Comparison of ENCODE assay signal across 11 cellular contexts in the genomic region with DNA sequence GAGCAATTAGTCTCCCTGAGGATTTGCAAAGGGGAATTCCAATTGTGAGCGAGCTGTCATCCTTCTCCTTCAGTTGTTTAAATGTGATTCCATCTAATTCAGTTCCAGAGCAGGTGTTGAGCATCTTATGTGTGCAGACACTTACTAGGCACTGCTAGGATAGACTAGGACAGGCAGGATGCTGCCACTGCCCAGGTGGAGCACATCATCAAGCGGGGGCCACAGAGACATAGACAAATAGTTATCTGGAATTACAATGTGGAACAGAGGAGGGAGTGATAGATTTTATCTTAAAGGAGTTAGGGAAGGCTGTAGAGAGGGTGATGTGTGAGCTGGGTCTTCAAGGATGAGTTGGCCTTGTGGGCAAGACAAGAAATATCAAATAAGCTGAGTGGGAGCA. TPM values are rescaled to one million over a fixed set of nuclear protein-coding genes. Genes with fewer than 3 reads are reported as not detected.
DNase-seq lines count a peak whose midpoint lies in the region; ATAC-seq and TF ChIP-seq lines count a peak whose summit lies in the region.
"Had no signal": no experiment of that assay in that cellular context is flagged by ENCODE, and none has a peak within 500 bp of the region (broad histone marks: within the 10 kb centered on the region; RNA-seq: fewer than 3 reads in every experiment).

No MANE protein-coding gene starts in this region.

- H3K9ac ChIP-seq in SK-N-SH, result no peak overlapping the region

- H3K9me3 Mint-ChIP-seq in activated T-cell treated with anti-CD3 and anti-CD28 coated beads, Interleukin-2, amount 50 U/mL, for 4 hours, result no peaks in the 10 kb centered on the region
- no peaks in the 10 kb centered on the region for H3K9me3 Mint-ChIP-seq in T-cell
- H3K9me3 Mint-ChIP-seq in effector memory CD8-positive, alpha-beta T cell, result no peaks in the 10 kb centered on the region
- H3K9me3 Mint-ChIP-seq in stimulated activated effector memory CD8-positive, alpha-beta T cell treated with anti-CD3 and anti-CD28 coated beads, Interleukin-12 subunit alpha, Interleukin-12 subunit beta, amount 100 ng/mL, for 72 hours, result no peaks in the 10 kb centered on the region

- peaks cover 0 to 10% of the 10 kb centered on the region in 2 experiments; a peak in 1 of 4 replicates for H3K4me1 ChIP-seq in SK-N-SH (ENCODE audit: control insufficient read depth in 1 of 2, insufficient read depth in 2 of 2, low read depth in 1 of 2, low read length in 1 of 2)

- H3K9me2 ChIP-seq in SK-N-SH, result no peaks in the 10 kb centered on the region

- H2AFZ ChIP-seq in SK-N-SH (ENCODE audit: low read depth), result no peak overlapping the region

- DNase-seq in activated T-cell treated with anti-CD3 and anti-CD28 coated beads, Interleukin-2, amount 50 U/mL, for 4 hours, result no peak
- DNase-seq in activated T-cell treated with anti-CD3 and anti-CD28 coated beads for 4 hours (no peak), T-cell (no peak), NCI-H510A treated with DMSO at 0.1 percent for 48 hours (lab: John Stamatoyannopoulos, UW) (no peak), SK-N-SH (no peak), NCI-H187 (lab: John Stamatoyannopoulos, UW) (no peak)
- no peak for DNase-seq in effector memory CD8-positive, alpha-beta T cell
- peak in 1 of 2 donors; percentile 71 for DNase-seq in stimulated activated effector memory CD8-positive, alpha-beta T cell treated with anti-CD3 and anti-CD28 coated beads, Interleukin-12 subunit alpha, Interleukin-12 subunit beta, amount 100 ng/mL, for 72 hours (ENCODE audit: low spot score in 2 of 2)
- DNase-seq: DMS79 treated with DMSO at 0.1 percent for 48 hours had no signal

- H3K36me3 ChIP-seq in SK-N-SH (replicated peaks in 1 of 2; ENCODE audit: control insufficient read depth in 1 of 2, insufficient read depth in 2 of 2, low read length in 1 of 2), result no peaks in the 10 kb centered on the region
- H3K36me3 ChIP-seq: brain microvascular endothelial cell, Peyer's patch had no signal

- WGBS in SK-N-SH (ENCODE audit: low lambda C conversion rate), result 39% methylated on average over 2 of the region's 2 CpGs

- H3K27me3 ChIP-seq in SK-N-SH (ENCODE audit: insufficient read depth), result no peaks in the 10 kb centered on the region
- H3K27me3 ChIP-seq: brain microvascular endothelial cell, Peyer's patch had no signal

- peak overlapping the region; percentile 88 to 90 for H3K27ac Mint-ChIP-seq in T-cell
- peak overlapping the region; percentile 92 to 97 for H3K27ac Mint-ChIP-seq in effector memory CD8-positive, alpha-beta T cell
- peak overlapping the region; percentile 92 for H3K27ac Mint-ChIP-seq in stimulated activated effector memory CD8-positive, alpha-beta T cell treated with anti-CD3 and anti-CD28 coated beads, Interleukin-12 subunit alpha, Interleukin-12 subunit beta, amount 100 ng/mL, for 72 hours

- H3K9me3 ChIP-seq in SK-N-SH, result no peaks in the 10 kb centered on the region
- H3K9me3 ChIP-seq: Peyer's patch had no signal

- no peak for TF ChIP-seq RAD21 in SK-N-SH (IDR thresholded peaks at IDR 0.05; ENCODE audit: low read length)

- H3K4me3 ChIP-seq in SK-N-SH (ENCODE audit: low read depth in 2 of 2, low read length in 1 of 2), result no peak overlapping the region
- H3K4me3 ChIP-seq: Peyer's patch had no signal

- peak; percentile 2 to 5 for ATAC-seq in activated T-cell treated with anti-CD3 and anti-CD28 coated beads, Interleukin-2, amount 50 U/mL, for 4 hours
- ATAC-seq in T-cell (replicated peaks in 1 of 4), result peak in 1 of 4 experiments; percentile 13
- ATAC-seq in effector memory CD8-positive, alpha-beta T cell (replicated peaks), result no peak
- peak; percentile 35 for ATAC-seq in stimulated activated effector memory CD8-positive, alpha-beta T cell treated with anti-CD3 and anti-CD28 coated beads, Interleukin-12 subunit alpha, Interleukin-12 subunit beta, amount 100 ng/mL, for 72 hours

- H3K4me1 Mint-ChIP-seq in activated T-cell treated with anti-CD3 and anti-CD28 coated beads, Interleukin-2, amount 50 U/mL, for 4 hours (ENCODE audit: low read depth), result peaks cover 85% of the 10 kb centered on the region
- H3K4me1 Mint-ChIP-seq in T-cell, result peaks cover 56 to 94% (median 88%) of the 10 kb centered on the region in 3 donors
- peaks cover 69 to 88% of the 10 kb centered on the region in 2 donors for H3K4me1 Mint-ChIP-seq in effector memory CD8-positive, alpha-beta T cell (ENCODE audit: low read depth in 2 of 2)
- peaks cover 96% of the 10 kb centered on the region for H3K4me1 Mint-ChIP-seq in stimulated activated effector memory CD8-positive, alpha-beta T cell treated with anti-CD3 and anti-CD28 coated beads, Interleukin-12 subunit alpha, Interleukin-12 subunit beta, amount 100 ng/mL, for 72 hours

- H3K4me3 Mint-ChIP-seq in activated T-cell treated with anti-CD3 and anti-CD28 coated beads, Interleukin-2, amount 50 U/mL, for 4 hours, result peak overlapping the region; percentile 31
- H3K4me3 Mint-ChIP-seq in T-cell, result peak overlapping the region in 2 of 3 donors; percentile 6 to 53
- peak overlapping the region; percentile 66 to 71 for H3K4me3 Mint-ChIP-seq in effector memory CD8-positive, alpha-beta T cell
- H3K4me3 Mint-ChIP-seq in stimulated activated effector memory CD8-positive, alpha-beta T cell treated with anti-CD3 and anti-CD28 coated beads, Interleukin-12 subunit alpha, Interleukin-12 subunit beta, amount 100 ng/mL, for 72 hours, result peak overlapping the region; percentile 47

- no peak overlapping the region; the same call in 1 of the 2 replicates for H3K4me2 ChIP-seq in SK-N-SH

- CTCF ChIA-PET in T-cell (lab: Charles Lee), result interaction anchor here (0.5 to 1.1 kb wide), 4 partner anchors 44 to 1425 kb away, joined by 3 to 6 read pairs (median 4); no protein-coding TSS in a partner anchor
- CTCF ChIA-PET in SK-N-SH (lab: Yijun Ruan, JAX), result no interaction called here

- no peak for TF ChIP-seq EP300 in SK-N-SH (IDR thresholded peaks at IDR 0.05; ENCODE audit: borderline replicate concordance in 1 of 2, low read depth in 1 of 2, low read length in 1 of 2)

- H3K36me3 Mint-ChIP-seq in activated T-cell treated with anti-CD3 and anti-CD28 coated beads, Interleukin-2, amount 50 U/mL, for 4 hours (ENCODE audit: insufficient read depth), result no peaks in the 10 kb centered on the region
- no peaks in the 10 kb centered on the region for H3K36me3 Mint-ChIP-seq in T-cell
- H3K36me3 Mint-ChIP-seq in effector memory CD8-positive, alpha-beta T cell (ENCODE audit: insufficient read depth), result peaks cover 6% of the 10 kb centered on the region
- peaks cover 15% of the 10 kb centered on the region for H3K36me3 Mint-ChIP-seq in stimulated activated effector memory CD8-positive, alpha-beta T cell treated with anti-CD3 and anti-CD28 coated beads, Interleukin-12 subunit alpha, Interleukin-12 subunit beta, amount 100 ng/mL, for 72 hours

- no peaks in the 10 kb centered on the region for H4K20me1 ChIP-seq in SK-N-SH (ENCODE audit: insufficient read depth)

- no peaks in the 10 kb centered on the region for H3K27me3 Mint-ChIP-seq in activated T-cell treated with anti-CD3 and anti-CD28 coated beads, Interleukin-2, amount 50 U/mL, for 4 hours (ENCODE audit: low read depth)
- no peaks in the 10 kb centered on the region for H3K27me3 Mint-ChIP-seq in T-cell
- H3K27me3 Mint-ChIP-seq in effector memory CD8-positive, alpha-beta T cell, result no peaks in the 10 kb centered on the region

- no peak overlapping the region for H3K27ac ChIP-seq in SK-N-SH (ENCODE audit: low read depth in 2 of 2, low read length in 1 of 2)

- no peaks in the 10 kb centered on the region for H3K79me2 ChIP-seq in SK-N-SH (ENCODE audit: insufficient read depth)

- no peaks in the 10 kb centered on the region for H3F3A ChIP-seq in SK-N-SH (replicated peaks; ENCODE audit: insufficient read depth)

- POLR2A ChIA-PET in T-cell (lab: Charles Lee) (no interaction called here), SK-N-SH (lab: Yijun Ruan, JAX) (no interaction called here)

- no peak for TF ChIP-seq CTCF in SK-N-SH (IDR thresholded peaks at IDR 0.05)

TF ChIP-seq in SK-N-SH, 30 proteins besides CTCF, POLR2A, EP300 and RAD21:
- TF ChIP-seq SMC3 (IDR thresholded peaks at IDR 0.05; ENCODE audit: low read depth, low read length) (no peak), MEF2A (IDR thresholded peaks at IDR 0.05; ENCODE audit: borderline replicate concordance, low read depth) (no peak), NFIC (IDR thresholded peaks at IDR 0.05; ENCODE audit: borderline replicate concordance) (no peak), CHD2 (IDR thresholded peaks at IDR 0.05; ENCODE audit: low read length, partially characterized antibody) (no peak), SIN3A (IDR thresholded peaks at IDR 0.05; ENCODE audit: borderline replicate concordance, low read depth, low read length) (no peak), TEAD4 (IDR thresholded peaks at IDR 0.05; ENCODE audit: borderline replicate concordance, insufficient read depth) (no peak), POLR2AphosphoS5 (IDR thresholded peaks at IDR 0.05; ENCODE audit: low read depth, low read length) (no peak)
- TF ChIP-seq, protein P1, sequence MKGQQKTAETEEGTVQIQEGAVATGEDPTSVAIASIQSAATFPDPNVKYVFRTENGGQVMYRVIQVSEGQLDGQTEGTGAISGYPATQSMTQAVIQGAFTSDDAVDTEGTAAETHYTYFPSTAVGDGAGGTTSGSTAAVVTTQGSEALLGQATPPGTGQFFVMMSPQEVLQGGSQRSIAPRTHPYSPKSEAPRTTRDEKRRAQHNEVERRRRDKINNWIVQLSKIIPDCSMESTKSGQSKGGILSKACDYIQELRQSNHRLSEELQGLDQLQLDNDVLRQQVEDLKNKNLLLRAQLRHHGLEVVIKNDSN (IDR thresholded peaks at IDR 0.05; ENCODE audit: borderline replicate concordance, low read depth), result no peak

RNA-seq across cellular contexts. Expression of a gene that starts 55.9 kb away (rescaled TPM):
- 10 to 100 TPM; 11.1 to 20.1 (median 16.6) TPM for total RNA-seq in activated T-cell treated with anti-CD3 and anti-CD28 coated beads, Interleukin-2, amount 50 U/mL, for 4 hours
- 1 to 10 TPM; 3.1 to 6.9 (median 6.3) TPM for total RNA-seq in T-cell
- polyA plus RNA-seq in SK-N-SH (2012; rRNA removed), result 2.6 TPM in 2 replicates
- polyA plus RNA-seq in SK-N-SH (2012; cell fraction: cytosol; rRNA removed), result 3.0 and 3.6 TPM in 2 replicates
- polyA plus RNA-seq in SK-N-SH (2012; cell fraction: nucleus; rRNA removed), result 4.1 and 7.0 TPM in 2 replicates
